In the genomic region with DNA sequence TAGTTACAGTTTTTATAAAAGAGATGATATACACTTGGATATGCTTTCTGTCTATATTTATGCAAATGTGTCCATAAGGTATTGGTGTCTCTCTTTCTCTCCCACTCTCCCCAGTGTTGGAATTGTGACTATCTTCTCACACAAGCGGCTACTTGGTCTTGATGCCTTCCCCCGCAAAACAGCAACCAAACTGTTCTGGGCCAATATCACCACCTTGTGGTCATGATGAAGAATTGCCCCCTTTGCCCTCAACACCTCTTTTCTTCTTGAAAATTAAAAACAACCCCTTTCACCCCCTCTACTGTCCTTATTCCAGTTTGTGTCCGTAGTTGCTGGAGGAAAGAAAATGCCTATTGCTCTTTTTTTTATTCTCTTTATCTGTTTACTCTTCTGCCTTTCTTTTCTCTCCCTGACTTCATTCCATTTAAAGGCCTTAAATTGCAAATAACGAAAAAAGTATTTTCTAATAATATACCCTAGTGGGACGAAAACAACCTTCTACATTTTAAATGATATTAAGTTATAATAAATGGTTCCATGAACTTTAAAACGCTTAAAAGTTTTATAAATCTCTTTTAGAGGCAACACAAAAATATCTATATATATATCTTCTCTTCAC, we compare ENCODE assay signal across 1 cellular context.
TF ChIP-seq lines count a peak whose summit lies in the region.

No MANE protein-coding gene starts in this region.

TF ChIP-seq in K562, 482 proteins besides CTCF, POLR2A, EP300 and RAD21 (continued from another document and continues in another):
- TF ChIP-seq, protein P1, sequence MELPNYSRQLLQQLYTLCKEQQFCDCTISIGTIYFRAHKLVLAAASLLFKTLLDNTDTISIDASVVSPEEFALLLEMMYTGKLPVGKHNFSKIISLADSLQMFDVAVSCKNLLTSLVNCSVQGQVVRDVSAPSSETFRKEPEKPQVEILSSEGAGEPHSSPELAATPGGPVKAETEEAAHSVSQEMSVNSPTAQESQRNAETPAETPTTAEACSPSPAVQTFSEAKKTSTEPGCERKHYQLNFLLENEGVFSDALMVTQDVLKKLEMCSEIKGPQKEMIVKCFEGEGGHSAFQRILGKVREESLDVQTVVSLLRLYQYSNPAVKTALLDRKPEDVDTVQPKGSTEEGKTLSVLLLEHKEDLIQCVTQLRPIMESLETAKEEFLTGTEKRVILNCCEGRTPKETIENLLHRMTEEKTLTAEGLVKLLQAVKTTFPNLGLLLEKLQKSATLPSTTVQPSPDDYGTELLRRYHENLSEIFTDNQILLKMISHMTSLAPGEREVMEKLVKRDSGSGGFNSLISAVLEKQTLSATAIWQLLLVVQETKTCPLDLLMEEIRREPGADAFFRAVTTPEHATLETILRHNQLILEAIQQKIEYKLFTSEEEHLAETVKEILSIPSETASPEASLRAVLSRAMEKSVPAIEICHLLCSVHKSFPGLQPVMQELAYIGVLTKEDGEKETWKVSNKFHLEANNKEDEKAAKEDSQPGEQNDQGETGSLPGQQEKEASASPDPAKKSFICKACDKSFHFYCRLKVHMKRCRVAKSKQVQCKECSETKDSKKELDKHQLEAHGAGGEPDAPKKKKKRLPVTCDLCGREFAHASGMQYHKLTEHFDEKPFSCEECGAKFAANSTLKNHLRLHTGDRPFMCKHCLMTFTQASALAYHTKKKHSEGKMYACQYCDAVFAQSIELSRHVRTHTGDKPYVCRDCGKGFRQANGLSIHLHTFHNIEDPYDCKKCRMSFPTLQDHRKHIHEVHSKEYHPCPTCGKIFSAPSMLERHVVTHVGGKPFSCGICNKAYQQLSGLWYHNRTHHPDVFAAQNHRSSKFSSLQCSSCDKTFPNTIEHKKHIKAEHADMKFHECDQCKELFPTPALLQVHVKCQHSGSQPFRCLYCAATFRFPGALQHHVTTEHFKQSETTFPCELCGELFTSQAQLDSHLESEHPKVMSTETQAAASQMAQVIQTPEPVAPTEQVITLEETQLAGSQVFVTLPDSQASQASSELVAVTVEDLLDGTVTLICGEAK (IDR thresholded peaks at IDR 0.05): no peak
- TF ChIP-seq, protein P1 (CRISPR knock-in tag; IDR thresholded peaks at IDR 0.05): no peak
- TF ChIP-seq THRAP3 (IDR thresholded peaks at IDR 0.05; ENCODE audit: borderline replicate concordance) (no peak), SIN3A (IDR thresholded peaks at IDR 0.05; ENCODE audit: borderline replicate concordance in 2 of 2, control insufficient read depth in 1 of 2, low read depth in 2 of 2, low read length in 2 of 2) (no peak), ZNF695 (CRISPR knock-in tag; IDR thresholded peaks at IDR 0.05) (no peak), RFX1 (IDR thresholded peaks at IDR 0.05) (no peak), ZNF24 (IDR thresholded peaks at IDR 0.05) (no peak), SMAD4 (CRISPR knock-in tag; conservative IDR thresholded peaks at IDR 0.05) (0 out of 2 replicates have a peak, but pooled peaks have one; percentile 15), EZH2 (IDR thresholded peaks at IDR 0.05; ENCODE audit: borderline replicate concordance, low read depth, low read length) (no peak), NFIC (IDR thresholded peaks at IDR 0.05) (peak; percentile 29; the same call in 1 of the 2 replicates), CXXC5 (CRISPR knock-in tag; IDR thresholded peaks at IDR 0.05) (0 out of 2 replicates have a peak, but pooled peaks have one; percentile 19), MTA3 (IDR thresholded peaks at IDR 0.05; ENCODE audit: borderline replicate concordance) (no peak), PHB (CRISPR knock-in tag; IDR thresholded peaks at IDR 0.05) (no peak), ZNF436 (CRISPR knock-in tag; IDR thresholded peaks at IDR 0.05) (no peak), SMC3 (conservative IDR thresholded peaks at IDR 0.05; ENCODE audit: insufficient read depth, low read depth, low read length) (peak; percentile 87), ZNF766 (CRISPR knock-in tag; conservative IDR thresholded peaks at IDR 0.05) (no peak), MAZ (CRISPR knock-in tag; conservative IDR thresholded peaks at IDR 0.05 in 1 of 2, IDR thresholded peaks at IDR 0.05 in 1 of 2) (peak; percentile 15 to 45; a peak in 1 of 4 replicates), PYGO2 (tag; IDR thresholded peaks at IDR 0.05) (no peak), EHMT2 (IDR thresholded peaks at IDR 0.05) (no peak), ARNT (IDR thresholded peaks at IDR 0.05) (peak in 1 of 2 experiments; percentile 30; a peak in 1 of 4 replicates), U2AF1 (optimal IDR thresholded peaks at IDR 0.05; ENCODE audit: low read depth, low read length) (no peak), ZNF707 (CRISPR knock-in tag; conservative IDR thresholded peaks at IDR 0.05) (no peak), SP2 (IDR thresholded peaks at IDR 0.05; ENCODE audit: extremely low read depth, low read depth, low read length, poor library complexity, severe bottlenecking) (no peak), ZNF79 (CRISPR knock-in tag; IDR thresholded peaks at IDR 0.05; ENCODE audit: low read depth) (no peak), MCM3 (IDR thresholded peaks at IDR 0.05) (no peak)
- TF ChIP-seq, protein P2, sequence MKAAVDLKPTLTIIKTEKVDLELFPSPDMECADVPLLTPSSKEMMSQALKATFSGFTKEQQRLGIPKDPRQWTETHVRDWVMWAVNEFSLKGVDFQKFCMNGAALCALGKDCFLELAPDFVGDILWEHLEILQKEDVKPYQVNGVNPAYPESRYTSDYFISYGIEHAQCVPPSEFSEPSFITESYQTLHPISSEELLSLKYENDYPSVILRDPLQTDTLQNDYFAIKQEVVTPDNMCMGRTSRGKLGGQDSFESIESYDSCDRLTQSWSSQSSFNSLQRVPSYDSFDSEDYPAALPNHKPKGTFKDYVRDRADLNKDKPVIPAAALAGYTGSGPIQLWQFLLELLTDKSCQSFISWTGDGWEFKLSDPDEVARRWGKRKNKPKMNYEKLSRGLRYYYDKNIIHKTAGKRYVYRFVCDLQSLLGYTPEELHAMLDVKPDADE (conservative IDR thresholded peaks at IDR 0.05; ENCODE audit: control insufficient read depth, low read depth, low read length): no peak
- TF ChIP-seq, protein P3, sequence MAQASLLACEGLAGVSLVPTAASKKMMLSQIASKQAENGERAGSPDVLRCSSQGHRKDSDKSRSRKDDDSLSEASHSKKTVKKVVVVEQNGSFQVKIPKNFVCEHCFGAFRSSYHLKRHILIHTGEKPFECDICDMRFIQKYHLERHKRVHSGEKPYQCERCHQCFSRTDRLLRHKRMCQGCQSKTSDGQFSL (CRISPR knock-in tag; IDR thresholded peaks at IDR 0.05): no peak
- TF ChIP-seq, protein P3 (tag; IDR thresholded peaks at IDR 0.05): no peak
- TF ChIP-seq, protein P4, sequence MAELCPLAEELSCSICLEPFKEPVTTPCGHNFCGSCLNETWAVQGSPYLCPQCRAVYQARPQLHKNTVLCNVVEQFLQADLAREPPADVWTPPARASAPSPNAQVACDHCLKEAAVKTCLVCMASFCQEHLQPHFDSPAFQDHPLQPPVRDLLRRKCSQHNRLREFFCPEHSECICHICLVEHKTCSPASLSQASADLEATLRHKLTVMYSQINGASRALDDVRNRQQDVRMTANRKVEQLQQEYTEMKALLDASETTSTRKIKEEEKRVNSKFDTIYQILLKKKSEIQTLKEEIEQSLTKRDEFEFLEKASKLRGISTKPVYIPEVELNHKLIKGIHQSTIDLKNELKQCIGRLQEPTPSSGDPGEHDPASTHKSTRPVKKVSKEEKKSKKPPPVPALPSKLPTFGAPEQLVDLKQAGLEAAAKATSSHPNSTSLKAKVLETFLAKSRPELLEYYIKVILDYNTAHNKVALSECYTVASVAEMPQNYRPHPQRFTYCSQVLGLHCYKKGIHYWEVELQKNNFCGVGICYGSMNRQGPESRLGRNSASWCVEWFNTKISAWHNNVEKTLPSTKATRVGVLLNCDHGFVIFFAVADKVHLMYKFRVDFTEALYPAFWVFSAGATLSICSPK (IDR thresholded peaks at IDR 0.05; ENCODE audit: borderline replicate concordance): no peak
- TF ChIP-seq, protein P5, sequence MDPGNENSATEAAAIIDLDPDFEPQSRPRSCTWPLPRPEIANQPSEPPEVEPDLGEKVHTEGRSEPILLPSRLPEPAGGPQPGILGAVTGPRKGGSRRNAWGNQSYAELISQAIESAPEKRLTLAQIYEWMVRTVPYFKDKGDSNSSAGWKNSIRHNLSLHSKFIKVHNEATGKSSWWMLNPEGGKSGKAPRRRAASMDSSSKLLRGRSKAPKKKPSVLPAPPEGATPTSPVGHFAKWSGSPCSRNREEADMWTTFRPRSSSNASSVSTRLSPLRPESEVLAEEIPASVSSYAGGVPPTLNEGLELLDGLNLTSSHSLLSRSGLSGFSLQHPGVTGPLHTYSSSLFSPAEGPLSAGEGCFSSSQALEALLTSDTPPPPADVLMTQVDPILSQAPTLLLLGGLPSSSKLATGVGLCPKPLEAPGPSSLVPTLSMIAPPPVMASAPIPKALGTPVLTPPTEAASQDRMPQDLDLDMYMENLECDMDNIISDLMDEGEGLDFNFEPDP (CRISPR knock-in tag; IDR thresholded peaks at IDR 0.05): no peak
- TF ChIP-seq, protein P6, sequence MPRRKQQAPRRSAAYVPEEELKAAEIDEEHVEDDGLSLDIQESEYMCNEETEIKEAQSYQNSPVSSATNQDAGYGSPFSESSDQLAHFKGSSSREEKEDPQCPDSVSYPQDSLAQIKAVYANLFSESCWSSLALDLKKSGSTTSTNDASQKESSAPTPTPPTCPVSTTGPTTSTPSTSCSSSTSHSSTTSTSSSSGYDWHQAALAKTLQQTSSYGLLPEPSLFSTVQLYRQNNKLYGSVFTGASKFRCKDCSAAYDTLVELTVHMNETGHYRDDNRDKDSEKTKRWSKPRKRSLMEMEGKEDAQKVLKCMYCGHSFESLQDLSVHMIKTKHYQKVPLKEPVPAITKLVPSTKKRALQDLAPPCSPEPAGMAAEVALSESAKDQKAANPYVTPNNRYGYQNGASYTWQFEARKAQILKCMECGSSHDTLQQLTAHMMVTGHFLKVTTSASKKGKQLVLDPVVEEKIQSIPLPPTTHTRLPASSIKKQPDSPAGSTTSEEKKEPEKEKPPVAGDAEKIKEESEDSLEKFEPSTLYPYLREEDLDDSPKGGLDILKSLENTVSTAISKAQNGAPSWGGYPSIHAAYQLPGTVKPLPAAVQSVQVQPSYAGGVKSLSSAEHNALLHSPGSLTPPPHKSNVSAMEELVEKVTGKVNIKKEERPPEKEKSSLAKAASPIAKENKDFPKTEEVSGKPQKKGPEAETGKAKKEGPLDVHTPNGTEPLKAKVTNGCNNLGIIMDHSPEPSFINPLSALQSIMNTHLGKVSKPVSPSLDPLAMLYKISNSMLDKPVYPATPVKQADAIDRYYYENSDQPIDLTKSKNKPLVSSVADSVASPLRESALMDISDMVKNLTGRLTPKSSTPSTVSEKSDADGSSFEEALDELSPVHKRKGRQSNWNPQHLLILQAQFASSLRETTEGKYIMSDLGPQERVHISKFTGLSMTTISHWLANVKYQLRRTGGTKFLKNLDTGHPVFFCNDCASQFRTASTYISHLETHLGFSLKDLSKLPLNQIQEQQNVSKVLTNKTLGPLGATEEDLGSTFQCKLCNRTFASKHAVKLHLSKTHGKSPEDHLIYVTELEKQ (CRISPR knock-in tag; IDR thresholded peaks at IDR 0.05): no peak
- TF ChIP-seq, protein P7, sequence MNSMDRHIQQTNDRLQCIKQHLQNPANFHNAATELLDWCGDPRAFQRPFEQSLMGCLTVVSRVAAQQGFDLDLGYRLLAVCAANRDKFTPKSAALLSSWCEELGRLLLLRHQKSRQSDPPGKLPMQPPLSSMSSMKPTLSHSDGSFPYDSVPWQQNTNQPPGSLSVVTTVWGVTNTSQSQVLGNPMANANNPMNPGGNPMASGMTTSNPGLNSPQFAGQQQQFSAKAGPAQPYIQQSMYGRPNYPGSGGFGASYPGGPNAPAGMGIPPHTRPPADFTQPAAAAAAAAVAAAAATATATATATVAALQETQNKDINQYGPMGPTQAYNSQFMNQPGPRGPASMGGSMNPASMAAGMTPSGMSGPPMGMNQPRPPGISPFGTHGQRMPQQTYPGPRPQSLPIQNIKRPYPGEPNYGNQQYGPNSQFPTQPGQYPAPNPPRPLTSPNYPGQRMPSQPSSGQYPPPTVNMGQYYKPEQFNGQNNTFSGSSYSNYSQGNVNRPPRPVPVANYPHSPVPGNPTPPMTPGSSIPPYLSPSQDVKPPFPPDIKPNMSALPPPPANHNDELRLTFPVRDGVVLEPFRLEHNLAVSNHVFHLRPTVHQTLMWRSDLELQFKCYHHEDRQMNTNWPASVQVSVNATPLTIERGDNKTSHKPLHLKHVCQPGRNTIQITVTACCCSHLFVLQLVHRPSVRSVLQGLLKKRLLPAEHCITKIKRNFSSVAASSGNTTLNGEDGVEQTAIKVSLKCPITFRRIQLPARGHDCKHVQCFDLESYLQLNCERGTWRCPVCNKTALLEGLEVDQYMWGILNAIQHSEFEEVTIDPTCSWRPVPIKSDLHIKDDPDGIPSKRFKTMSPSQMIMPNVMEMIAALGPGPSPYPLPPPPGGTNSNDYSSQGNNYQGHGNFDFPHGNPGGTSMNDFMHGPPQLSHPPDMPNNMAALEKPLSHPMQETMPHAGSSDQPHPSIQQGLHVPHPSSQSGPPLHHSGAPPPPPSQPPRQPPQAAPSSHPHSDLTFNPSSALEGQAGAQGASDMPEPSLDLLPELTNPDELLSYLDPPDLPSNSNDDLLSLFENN (IDR thresholded peaks at IDR 0.05; ENCODE audit: low read depth in 2 of 2, low read length in 2 of 2): no peak
